Comparison of ENCODE assay signal across 20 cellular contexts in genomic region chr3:12470111-12470510, GRCh38. TPM values are rescaled to one million over a fixed set of nuclear protein-coding genes. Genes with fewer than 3 reads are reported as not detected.
DNase-seq lines count a peak whose midpoint lies in the region; ATAC-seq and TF ChIP-seq lines count a peak whose summit lies in the region.
"Had no signal": no experiment of that assay in that cellular context is flagged by ENCODE, and none has a peak within 500 bp of the region (broad histone marks: within the 10 kb centered on the region; RNA-seq: fewer than 3 reads in every experiment).

No MANE protein-coding gene starts in this region.

- no peak overlapping the region for H3K4me3 ChIP-seq in HCT116 (replicated peaks in 1 of 2; ENCODE audit: low read depth in 1 of 2, low read length in 2 of 2)
- H3K4me3 ChIP-seq in foreskin fibroblast (ENCODE audit: low read depth in 1 of 2, low read length in 2 of 2): no peak overlapping the region
- no peak overlapping the region for H3K4me3 ChIP-seq in thyroid gland (replicated peaks in 1 of 3)
- H3K4me3 ChIP-seq: neural progenitor cell, SJSA1, testis had no signal

- no peaks in the 10 kb centered on the region for H3K79me2 ChIP-seq in HCT116 (ENCODE audit: insufficient read depth, low read length)

- H3K27me3 ChIP-seq in HCT116 (ENCODE audit: insufficient read depth, low read length) (no peaks in the 10 kb centered on the region), thyroid gland (no peaks in the 10 kb centered on the region)
- H3K27me3 ChIP-seq: neural progenitor cell, SJSA1, testis had no signal

- peak overlapping the region; percentile 72 for H3K27ac ChIP-seq in HCT116 (ENCODE audit: low read depth, low read length)
- no peak overlapping the region for H3K27ac ChIP-seq in thyroid gland
- H3K27ac ChIP-seq: KMS-11, neural progenitor cell, SJSA1, testis had no signal

- no peak overlapping the region for H3K27ac Mint-ChIP-seq in activated CD8-positive, alpha-beta T cell treated with anti-CD3 and anti-CD28 coated beads, Interleukin-2, amount 10 ng/mL, durations not matched to agents 7 days and 5 days
- H3K27ac Mint-ChIP-seq: CD8-positive, alpha-beta memory T cell; neural progenitor cell; T-helper 2 cell treated with Interferon-gamma antibody and Interleukin-4, amounts not matched to agents 5 μg/mL and 100 μg/mL, for 36 hours had no signal

- no peak for TF ChIP-seq RAD21 in HCT116 (IDR thresholded peaks at IDR 0.05; ENCODE audit: low read depth)

- no peaks in the 10 kb centered on the region for H4K20me1 ChIP-seq in HCT116 (ENCODE audit: insufficient read depth)

- H2AFZ ChIP-seq in HCT116 (ENCODE audit: low read depth, low read length, poor library complexity, severe bottlenecking): no peak overlapping the region
- H2AFZ ChIP-seq: neural progenitor cell had no signal

- TF ChIP-seq POLR2A in HCT116 (IDR thresholded peaks at IDR 0.05; ENCODE audit: borderline replicate concordance, extremely low read depth, insufficient read depth, insufficient read length) (no peak), thyroid gland (IDR thresholded peaks at IDR 0.05) (no peak)

- H3K9me3 ChIP-seq in HCT116 (ENCODE audit: control insufficient read depth in 1 of 2, insufficient read depth in 1 of 2, low read depth in 1 of 2, low read length in 2 of 2) (no peaks in the 10 kb centered on the region), thyroid gland (no peaks in the 10 kb centered on the region)
- H3K9me3 ChIP-seq: SJSA1, testis had no signal

- ATAC-seq in HCT116: no peak
- ATAC-seq in activated CD8-positive, alpha-beta T cell treated with anti-CD3 and anti-CD28 coated beads, Interleukin-2, amount 10 ng/mL, durations not matched to agents 7 days and 5 days: no peak
- no peak for ATAC-seq in HG03135 (IDR thresholded peaks at IDR 0.05; ENCODE audit: unreplicated experiment)
- ATAC-seq in GM21515 (IDR thresholded peaks at IDR 0.05; ENCODE audit: unreplicated experiment): no peak

- H3K9ac ChIP-seq in HCT116 (ENCODE audit: low read length): no peak overlapping the region
- H3K9ac ChIP-seq: KMS-11, neural progenitor cell had no signal

- no TSS peak for BruUV-seq in HCT116 (replicated peaks; lab: Mats Ljungman, UMichigan)

- RAD21 ChIA-PET in HCT116 (lab: Charles Lee; ENCODE audit: low non-redundant PET in 1 of 2, low total read pairs in 2 of 2, uncharacterized antibody in 2 of 2, unreplicated experiment in 2 of 2): no interaction called here

- H3K4me3 Mint-ChIP-seq in activated CD8-positive, alpha-beta T cell treated with anti-CD3 and anti-CD28 coated beads, Interleukin-2, amount 10 ng/mL, durations not matched to agents 7 days and 5 days: no peak overlapping the region
- H3K4me3 Mint-ChIP-seq: CD8-positive, alpha-beta memory T cell; neural progenitor cell; T-helper 2 cell treated with Interferon-gamma antibody and Interleukin-4, amounts not matched to agents 5 μg/mL and 100 μg/mL, for 36 hours had no signal

- peaks cover 26 to 50% of the 10 kb centered on the region in 2 experiments for H3K4me1 ChIP-seq in HCT116 (ENCODE audit: control insufficient read depth in 1 of 2, insufficient read depth in 2 of 2, low read length in 2 of 2)
- H3K4me1 ChIP-seq in thyroid gland: no peaks in the 10 kb centered on the region
- H3K4me1 ChIP-seq: neural progenitor cell, SJSA1, testis had no signal

- H3K27me3 Mint-ChIP-seq in activated CD8-positive, alpha-beta T cell treated with anti-CD3 and anti-CD28 coated beads, Interleukin-2, amount 10 ng/mL, durations not matched to agents 7 days and 5 days (ENCODE audit: low read depth): no peaks in the 10 kb centered on the region

- no peaks in the 10 kb centered on the region for H3K9me2 ChIP-seq in HCT116 (ENCODE audit: insufficient read depth)

- H3K36me3 Mint-ChIP-seq in activated CD8-positive, alpha-beta T cell treated with anti-CD3 and anti-CD28 coated beads, Interleukin-2, amount 10 ng/mL, durations not matched to agents 7 days and 5 days (ENCODE audit: low read depth): no peaks in the 10 kb centered on the region
- H3K36me3 Mint-ChIP-seq: CD8-positive, alpha-beta memory T cell; neural progenitor cell had no signal

- H3K4me1 Mint-ChIP-seq in activated CD8-positive, alpha-beta T cell treated with anti-CD3 and anti-CD28 coated beads, Interleukin-2, amount 10 ng/mL, durations not matched to agents 7 days and 5 days (ENCODE audit: low read depth): peaks cover 3% of the 10 kb centered on the region

- H3K4me2 ChIP-seq in HCT116 (ENCODE audit: low read length): peak overlapping the region; percentile 72
- H3K4me2 ChIP-seq: KMS-11, neural progenitor cell had no signal

- WGBS in thyroid gland, 2 donors: 73 to 75% methylated on average over 5 of the region's 5 CpGs

- POLR2A ChIA-PET in HCT116 (lab: Charles Lee): interaction anchor here (0.6 to 1.8 kb wide), 3 partner anchors 10 to 12 kb away, joined by 3 to 4 read pairs (median 3); no protein-coding TSS in a partner anchor
- POLR2A ChIA-PET in activated CD8-positive, alpha-beta T cell treated with anti-CD3 and anti-CD28 coated beads, Interleukin-2, amount 10 ng/mL, durations not matched to agents 7 days and 5 days (lab: Charles Lee): no interaction called here

- intact Hi-C loops in HCT116 (cut with micrococcal nuclease) (loop anchor here (5.0 kb wide), 2 partner anchors 63 to 183 kb away; partner anchors contain the start of gene PPARG), thyroid gland (cut with DNase I) (no loop called here)

- no peaks in the 10 kb centered on the region for H3K9me3 Mint-ChIP-seq in activated CD8-positive, alpha-beta T cell treated with anti-CD3 and anti-CD28 coated beads, Interleukin-2, amount 10 ng/mL, durations not matched to agents 7 days and 5 days (ENCODE audit: insufficient read depth)
- H3K9me3 Mint-ChIP-seq: CD8-positive, alpha-beta memory T cell; neural progenitor cell; T-helper 2 cell treated with Interferon-gamma antibody and Interleukin-4, amounts not matched to agents 5 μg/mL and 100 μg/mL, for 36 hours had no signal

- H3K36me3 ChIP-seq in HCT116 (ENCODE audit: control insufficient read depth in 1 of 2, insufficient read depth in 2 of 2, low read length in 2 of 2): no peaks in the 10 kb centered on the region
- no peaks in the 10 kb centered on the region for H3K36me3 ChIP-seq in thyroid gland
- H3K36me3 ChIP-seq: neural progenitor cell, SJSA1 had no signal

- CTCF ChIA-PET in HCT116 (lab: Charles Lee): interaction anchor here (0.8 to 3.8 kb wide), 5 partner anchors 9 to 335 kb away, joined by 3 to 23 read pairs (median 5); no protein-coding TSS in a partner anchor
- CTCF ChIA-PET in activated CD8-positive, alpha-beta T cell treated with anti-CD3 and anti-CD28 coated beads, Interleukin-2, amount 10 ng/mL, durations not matched to agents 7 days and 5 days (lab: Charles Lee): interaction anchor here (1.2 to 2.7 kb wide), 2 partner anchors 8 to 10 kb away, joined by 5 to 15 read pairs; no protein-coding TSS in a partner anchor

- peak; percentile 82 for DNase-seq in A172 (ENCODE audit: low spot score)
- no peak for DNase-seq in HCT116 (ENCODE audit: low read depth, low spot score)
- peak; percentile 56 for DNase-seq in SW480 (ENCODE audit: low spot score)
- peak; percentile 66 to 85 for DNase-seq in foreskin fibroblast
- DNase-seq in activated CD8-positive, alpha-beta T cell treated with anti-CD3 and anti-CD28 coated beads, Interleukin-2, amount 10 ng/mL, durations not matched to agents 7 days and 5 days: no peak
- DNase-seq in thyroid gland: no peak
- DNase-seq: activated CD4-positive, CD25-positive, alpha-beta regulatory T cell; CD8-positive, alpha-beta memory T cell; cerebellar nuclear complex; effector memory CD4-positive, alpha-beta T cell; H7; NCI-H1105 treated with DMSO at 0.1 percent for 48 hours; NCI-H526; testis had no signal

- no peak for TF ChIP-seq CTCF in HCT116 (IDR thresholded peaks at IDR 0.05 in 2 of 3, conservative IDR thresholded peaks at IDR 0.05 in 1 of 3; ENCODE audit: borderline replicate concordance in 1 of 3, insufficient read depth in 1 of 3, low read depth in 2 of 3, low read length in 2 of 3)
- TF ChIP-seq CTCF in foreskin fibroblast (IDR thresholded peaks at IDR 0.05; ENCODE audit: low read depth, low read length): no peak
- TF ChIP-seq CTCF in thyroid gland (IDR thresholded peaks at IDR 0.05): no peak

TF ChIP-seq in HCT116, 20 proteins besides CTCF, POLR2A, EP300 and RAD21:
- no peak for TF ChIP-seq ZFX (IDR thresholded peaks at IDR 0.05)
TF ChIP-seq in HCT116: peak in this region for 0.

RNA-seq across cellular contexts. Expression of gene TSEN2, which starts 14.2 kb away (rescaled TPM):
- 27.3 and 29.9 TPM in 2 replicates for total RNA-seq in A172 (2014; rRNA removed; shearing (Covaris generic))
- 35.5 TPM for total RNA-seq in HCT116 (2021; ENCODE audit: unreplicated experiment)
- polyA plus RNA-seq in HCT116 (2012): 16.1 and 21.7 TPM in 2 replicates
- total RNA-seq in activated CD8-positive, alpha-beta T cell treated with anti-CD3 and anti-CD28 coated beads, Interleukin-2, amount 10 ng/mL, durations not matched to agents 7 days and 5 days: 10 to 100 TPM in 1 of 2 experiments, 1 to 10 TPM in 1; 9.4 to 10.7 TPM
- 10 to 100 TPM; 14.9 to 25.8 (median 21.4) TPM for total RNA-seq in thyroid gland

Comparison
In these comparisons a context has a peak if more than half of its experiments do, and no peak if none do; other contexts are left out.
1. DNase-seq: peak in A172 (single experiment), SW480 (single experiment) and foreskin fibroblast (2 of 2); none in HCT116 (single experiment), activated CD8-positive, alpha-beta T cell treated with anti-CD3 and anti-CD28 coated beads, Interleukin-2, amount 10 ng/mL, durations not matched to agents 7 days and 5 days (single experiment) and thyroid gland (0 of 2).